ENCODE assay signal across 12 cellular contexts in the genomic region with DNA sequence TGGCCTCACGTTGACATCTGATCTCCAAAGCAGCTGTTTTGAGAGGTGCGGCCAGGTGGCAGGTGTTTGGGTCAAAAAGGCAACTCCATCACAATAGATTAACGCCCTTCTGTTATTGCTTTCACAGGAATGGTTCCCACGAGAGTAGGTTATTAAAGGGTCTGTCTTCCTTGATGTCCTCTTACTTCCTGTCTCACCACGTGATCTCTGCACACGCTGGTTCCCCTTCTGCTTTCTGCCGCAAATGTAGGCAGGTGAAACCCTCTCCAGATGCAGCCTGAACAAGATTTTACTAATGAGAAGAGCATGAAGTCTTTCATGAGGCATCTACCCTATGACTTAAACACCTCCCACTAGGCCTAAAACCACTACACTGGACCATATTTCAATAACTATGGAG. TPM values are rescaled to one million over a fixed set of nuclear protein-coding genes. Genes with fewer than 3 reads are reported as not detected.
A peak's percentile ranks its signal among the peaks of the same experiment; 100 is the strongest.
DNase-seq lines count a peak whose midpoint lies in the region; ATAC-seq and FAIRE-seq lines count a peak whose summit lies in the region.
"Had no signal": no experiment of that assay in that cellular context is flagged by ENCODE, and none has a peak within 500 bp of the region (broad histone marks: within the 10 kb centered on the region; RNA-seq: fewer than 3 reads in every experiment).

No MANE protein-coding gene starts in this region.

- peak; percentile 83 for FAIRE-seq in GM19239 (lab: Jason Lieb, UNC)

- ATAC-seq in esophagus mucosa (peak; percentile 38), GM18870 (IDR thresholded peaks at IDR 0.05; ENCODE audit: unreplicated experiment) (no peak), HG03378 (IDR thresholded peaks at IDR 0.05; ENCODE audit: unreplicated experiment) (no peak), GM19328 (IDR thresholded peaks at IDR 0.05; ENCODE audit: unreplicated experiment) (no peak)
- ATAC-seq: upper lobe of right lung had no signal

- DNase-seq in DMS153 (lab: John Stamatoyannopoulos, UW) (peak; percentile 36), DMS153 treated with DMSO at 0.1 percent for 48 hours (lab: John Stamatoyannopoulos, UW; ENCODE audit: unreplicated experiment) (no peak), GM19239 (ENCODE audit: insufficient read length, low spot score) (no peak), NCI-H748 (lab: John Stamatoyannopoulos, UW; ENCODE audit: unreplicated experiment) (peak; percentile 91)
- DNase-seq: activated CD4-positive, alpha-beta memory T cell treated with anti-CD3 and anti-CD28 coated beads, Interleukin-2, amount 10 ng/mL, durations not matched to agents 7 days and 5 days; mesendoderm; stimulated activated CD4-positive, alpha-beta T cell treated with anti-CD3 and anti-CD28 coated beads, Interleukin-12 subunit alpha, Interleukin-12 subunit beta, amount 100 ng/mL, for 4 hours; upper lobe of right lung had no signal

RNA-seq across cellular contexts. Expression of a gene that starts 22.8 kb away (rescaled TPM):
- total RNA-seq in esophagus mucosa: 4.1 TPM

RNA-seq across cellular contexts. Expression of a gene that starts 36.6 kb away (rescaled TPM):
- total RNA-seq in esophagus mucosa: 5.2 TPM

RNA-seq across cellular contexts. Expression of a gene that starts 36.7 kb away (rescaled TPM):
- total RNA-seq in esophagus mucosa: 14.7 TPM

Comparison
In these comparisons a context has a peak if more than half of its experiments do, and no peak if none do; other contexts are left out.
1. DNase-seq: peak in DMS153 (single experiment) and NCI-H748 (single experiment); none in DMS153 treated with DMSO at 0.1 percent for 48 hours (single experiment) and GM19239 (single experiment).